In the genomic region with DNA sequence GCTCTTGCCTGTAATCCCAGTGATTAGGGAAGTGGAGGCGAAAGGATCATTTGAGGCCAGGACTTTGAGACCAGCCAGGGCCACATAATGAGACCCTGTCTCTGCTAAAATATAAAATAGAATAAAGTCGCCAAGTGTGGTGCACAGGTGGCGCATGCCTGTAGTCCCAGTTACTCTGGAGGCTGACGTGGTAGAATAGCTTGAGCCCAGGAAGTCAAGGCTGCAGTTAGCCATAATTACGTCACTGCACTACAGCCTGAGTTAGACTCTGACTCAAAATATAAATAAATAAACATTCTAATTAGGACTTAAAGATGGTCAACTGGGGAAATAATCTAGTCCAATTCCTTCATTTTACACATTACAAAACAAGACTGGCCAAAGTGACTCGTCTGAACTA, we compare ENCODE assay signal across 9 cellular contexts. TPM values are rescaled to one million over a fixed set of nuclear protein-coding genes. Genes with fewer than 3 reads are reported as not detected.
DNase-seq lines count a peak whose midpoint lies in the region; ATAC-seq and TF ChIP-seq lines count a peak whose summit lies in the region.
"Had no signal": no experiment of that assay in that cellular context is flagged by ENCODE, and none has a peak within 500 bp of the region (broad histone marks: within the 10 kb centered on the region; RNA-seq: fewer than 3 reads in every experiment).

No MANE protein-coding gene starts in this region.

- H3K4me3 ChIP-seq in OCI-LY1 (ENCODE audit: low read depth, low read length, poor library complexity, severe bottlenecking): peak overlapping the region; percentile 85
- H3K4me3 ChIP-seq in body of pancreas: peak overlapping the region; percentile 60 to 68

- H3K27me3 ChIP-seq in OCI-LY1 (ENCODE audit: insufficient read depth, low read length) (no peaks in the 10 kb centered on the region), body of pancreas (no peaks in the 10 kb centered on the region)

- TF ChIP-seq CTCF in OCI-LY1 (IDR thresholded peaks at IDR 0.05; ENCODE audit: low read length) (no peak), body of pancreas (IDR thresholded peaks at IDR 0.05) (no peak)

- ATAC-seq in body of pancreas: peak; percentile 51
- ATAC-seq in stimulated activated naive CD8-positive, alpha-beta T cell treated with anti-CD3 and anti-CD28 coated beads, Interleukin-15, Interleukin-2, amounts not matched to agents 100 U/mL and 50 U/mL, for 24 hours: peak; percentile 26

- H2AFZ ChIP-seq in OCI-LY1 (ENCODE audit: low read length): no peak overlapping the region

- peak overlapping the region; percentile 83 for H3K9ac ChIP-seq in OCI-LY1 (ENCODE audit: low read length)

- H3K36me3 ChIP-seq in OCI-LY1 (ENCODE audit: insufficient read depth, low read length): peaks cover 53% of the 10 kb centered on the region
- H3K36me3 ChIP-seq in body of pancreas (replicated peaks in 1 of 2; ENCODE audit: insufficient read depth in 1 of 2, low read depth in 2 of 2): peaks cover 15 to 26% of the 10 kb centered on the region in 2 donors

- 0 out of 2 replicates have a peak, but pooled peaks cover 3% of the 10 kb centered on the region for H4K20me1 ChIP-seq in OCI-LY1 (ENCODE audit: insufficient read depth, low read length)

- H3K4me1 ChIP-seq in OCI-LY1 (ENCODE audit: insufficient read depth, low read length, severe bottlenecking): peaks cover 19% of the 10 kb centered on the region
- peaks cover 15% of the 10 kb centered on the region for H3K4me1 ChIP-seq in body of pancreas

- intact Hi-C loops in body of pancreas (cut with DNase I): no loop called here

- no peaks in the 10 kb centered on the region for H3K9me2 ChIP-seq in OCI-LY1 (ENCODE audit: low read depth, low read length)

- peak overlapping the region; percentile 48 for H3K27ac ChIP-seq in OCI-LY1 (ENCODE audit: low read depth, low read length, poor library complexity, severe bottlenecking)
- H3K27ac ChIP-seq in body of pancreas: peak overlapping the region; percentile 68 to 97 (median 88)

- DNase-seq in CD1c-positive myeloid dendritic cell (ENCODE audit: extremely low spot score): peak; percentile 52
- peak; percentile 86 for DNase-seq in H4 (ENCODE audit: low spot score)
- DNase-seq in body of pancreas: peak; percentile 42 to 77 (median 52)
- peak; percentile 47 for DNase-seq in kidney glomerular epithelial cell (lab: John Stamatoyannopoulos, UW)
- peak; percentile 31 for DNase-seq in stimulated activated naive CD8-positive, alpha-beta T cell treated with anti-CD3 and anti-CD28 coated beads, Interleukin-15, Interleukin-2, amounts not matched to agents 100 U/mL and 50 U/mL, for 24 hours
- DNase-seq in iPS-NIHi11 (ENCODE audit: low spot score): no peak
- no peak for DNase-seq in NCI-H1930 (lab: John Stamatoyannopoulos, UW)

- TF ChIP-seq POLR2A in body of pancreas (IDR thresholded peaks at IDR 0.05): no peak

- WGBS in body of pancreas, 2 donors: 9 to 11% methylated on average over 6 of the region's 6 CpGs

- H3K79me2 ChIP-seq in OCI-LY1 (ENCODE audit: insufficient read depth, low read length): peaks cover 19% of the 10 kb centered on the region

- H3K9me3 ChIP-seq in OCI-LY1 (ENCODE audit: low read length) (0 out of 2 replicates have a peak, but pooled peaks cover 5% of the 10 kb centered on the region), body of pancreas (no peaks in the 10 kb centered on the region)

- H3K4me2 ChIP-seq in OCI-LY1 (ENCODE audit: low read length): peak overlapping the region; percentile 82

- no peaks in the 10 kb centered on the region for H3F3A ChIP-seq in OCI-LY1 (ENCODE audit: insufficient read depth, low read length)

RNA-seq across cellular contexts. Expression of gene CHCHD2, which starts 0.8 kb away (rescaled TPM):
- 1,524 and 1,705 TPM in 2 replicates for total RNA-seq in H4 (2014; rRNA removed; shearing (Covaris generic))
- total RNA-seq in body of pancreas: 100 to 1,000 TPM; 154 to 194 TPM

RNA-seq across cellular contexts. Expression of gene NUPR2, which starts 10.7 kb away (rescaled TPM):
- not detected in 2 replicates for total RNA-seq in H4 (2014; rRNA removed; shearing (Covaris generic))
- 1 to 10 TPM in 1 of 2 donors, not detected in 1; 2.1 TPM for total RNA-seq in body of pancreas
- total RNA-seq: T-helper 2 cell treated with Interferon-gamma antibody and Interleukin-4, amounts not matched to agents 100 ng/mL and 5 ng/mL, for 36 hours had no signal

RNA-seq across cellular contexts. Expression of gene PHKG1, which starts 12.8 kb away (rescaled TPM):
- total RNA-seq in H4 (2014; rRNA removed; shearing (Covaris generic)): 0.17 TPM in 1 of 2 replicates, not detected in the other
- total RNA-seq in body of pancreas: not detected

RNA-seq across cellular contexts. Expression of gene SUMF2, which starts 41.4 kb away (rescaled TPM):
- 206 and 255 TPM in 2 replicates for total RNA-seq in H4 (2014; rRNA removed; shearing (Covaris generic))
- total RNA-seq in body of pancreas: 100 to 1,000 TPM; 105 to 143 TPM

RNA-seq across cellular contexts. Expression of gene CCT6A, which starts 53.9 kb away (rescaled TPM):
- 598 and 709 TPM in 2 replicates for total RNA-seq in H4 (2014; rRNA removed; shearing (Covaris generic))
- 10 to 100 TPM; 74.5 to 75.8 TPM for total RNA-seq in body of pancreas

Comparison
In these comparisons a context has a peak if more than half of its experiments do, and no peak if none do; other contexts are left out.
1. DNase-seq: peak in CD1c-positive myeloid dendritic cell (single experiment), H4 (single experiment), body of pancreas (4 of 4), kidney glomerular epithelial cell (single experiment) and stimulated activated naive CD8-positive, alpha-beta T cell treated with anti-CD3 and anti-CD28 coated beads, Interleukin-15, Interleukin-2, amounts not matched to agents 100 U/mL and 50 U/mL, for 24 hours (single experiment); none in iPS-NIHi11 (single experiment) and NCI-H1930 (0 of 2).